Comparison of ENCODE assay signal across 31 cellular contexts in the genomic region with DNA sequence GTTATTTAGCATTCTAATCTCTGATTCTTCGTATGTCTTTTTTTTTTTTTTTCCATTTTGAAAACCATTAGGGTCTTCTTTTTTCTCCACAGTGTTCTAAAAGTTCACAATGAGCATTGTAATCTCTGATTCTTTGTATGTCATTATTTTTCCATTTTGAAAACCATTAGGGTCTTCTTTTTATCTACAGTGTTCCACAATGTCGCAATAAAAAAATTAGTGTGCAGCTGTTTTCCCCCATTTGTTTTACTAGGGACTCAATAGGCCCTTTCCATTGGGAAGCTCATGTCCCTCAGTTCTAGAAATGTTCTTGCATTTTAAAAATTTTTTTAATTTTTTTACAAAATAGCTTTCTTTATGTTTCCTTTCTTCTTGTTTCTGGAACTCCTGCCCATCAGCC.
"Had no signal": no experiment of that assay in that cellular context is flagged by ENCODE, and none has a peak within 500 bp of the region (broad histone marks: within the 10 kb centered on the region; RNA-seq: fewer than 3 reads in every experiment).

No MANE protein-coding gene starts in this region.

- H3K27me3 ChIP-seq: body of pancreas, cardiac muscle cell, colonic mucosa had no signal

- H3K9me3 ChIP-seq: body of pancreas, colonic mucosa had no signal

- ATAC-seq: activated CD4-positive, alpha-beta T cell treated with anti-CD3 and anti-CD28 coated beads for 36 hours; activated CD4-positive, CD25-positive, alpha-beta regulatory T cell treated with anti-CD3 and anti-CD28 coated beads, Interleukin-2, amount 50 U/mL, for 24 hours; activated CD8-positive, alpha-beta memory T cell treated with anti-CD3 and anti-CD28 coated beads, Interleukin-2, amount 10 ng/mL, durations not matched to agents 7 days and 5 days; activated CD8-positive, alpha-beta T cell treated with anti-CD3 and anti-CD28 coated beads, Interleukin-2, amount 10 ng/mL, durations not matched to agents 7 days and 5 days; activated naive CD8-positive, alpha-beta T cell treated with anti-CD3 and anti-CD28 coated beads, Interleukin-2, amount 50 U/mL, for 24 hours; body of pancreas had no signal

- H3K4me3 ChIP-seq: body of pancreas, cardiac muscle cell, colonic mucosa had no signal

- H3K27ac ChIP-seq: body of pancreas, cardiac muscle cell, colonic mucosa, VCaP had no signal

- H3K4me1 ChIP-seq: body of pancreas, colonic mucosa had no signal

- FAIRE-seq: bronchial epithelial cell, TTC549 had no signal

- H3K36me3 ChIP-seq: cardiac muscle cell, colonic mucosa had no signal

- DNase-seq: activated CD4-positive, alpha-beta memory T cell treated with anti-CD3 and anti-CD28 coated beads, Interleukin-2, amount 10 ng/mL, durations not matched to agents 7 days and 5 days; activated CD4-positive, alpha-beta T cell treated with anti-CD3 and anti-CD28 coated beads for 1 hour; activated CD4-positive, alpha-beta T cell treated with anti-CD3 and anti-CD28 coated beads for 36 hours; activated CD4-positive, alpha-beta T cell treated with anti-CD3 and anti-CD28 coated beads for 48 hours; activated CD4-positive, alpha-beta T cell treated with anti-CD3 and anti-CD28 coated beads, Interleukin-2, amount 10 ng/mL, durations not matched to agents 7 days and 5 days; activated CD4-positive, alpha-beta T cell treated with anti-CD3 and anti-CD28 coated beads, Interleukin-2, amount 50 U/mL, for 48 hours; activated CD4-positive, CD25-positive, alpha-beta regulatory T cell; activated CD8-positive, alpha-beta memory T cell treated with anti-CD3 and anti-CD28 coated beads for 24 hours; activated CD8-positive, alpha-beta memory T cell treated with anti-CD3 and anti-CD28 coated beads, Interleukin-2, amount 10 ng/mL, durations not matched to agents 7 days and 5 days; activated CD8-positive, alpha-beta memory T cell treated with anti-CD3 and anti-CD28 coated beads, Interleukin-2, amount 50 U/mL, for 48 hours; activated CD8-positive, alpha-beta T cell treated with anti-CD3 and anti-CD28 coated beads, Interleukin-2, amount 10 ng/mL, durations not matched to agents 7 days and 5 days; activated effector memory CD4-positive, alpha-beta T cell treated with Interleukin-2 at 50 U/mL for 16 hours; activated gamma-delta T cell; activated naive CD4-positive, alpha-beta T cell treated with anti-CD3 and anti-CD28 coated beads, Interleukin-2, amount 10 ng/mL, durations not matched to agents 7 days and 5 days; activated naive CD4-positive, alpha-beta T cell treated with Interleukin-2 at 50 U/mL for 16 hours; activated naive CD8-positive, alpha-beta T cell treated with anti-CD3 and anti-CD28 coated beads, Interleukin-2, amount 10 ng/mL, durations not matched to agents 7 days and 5 days; activated naive CD8-positive, alpha-beta T cell treated with anti-CD3 and anti-CD28 coated beads, Interleukin-2, amount 50 U/mL, for 24 hours; activated T-cell treated with anti-CD3 and anti-CD28 coated beads, Interleukin-2, amount 50 U/mL, for 24 hours; activated T-cell treated with anti-CD3 and anti-CD28 coated beads, Interleukin-2, amount 50 U/mL, for 48 hours; amniotic stem cell; aorta; body of pancreas; caudate nucleus; cerebellar nuclear complex; colonic mucosa; T-helper 9 cell had no signal
